In the genomic region with DNA sequence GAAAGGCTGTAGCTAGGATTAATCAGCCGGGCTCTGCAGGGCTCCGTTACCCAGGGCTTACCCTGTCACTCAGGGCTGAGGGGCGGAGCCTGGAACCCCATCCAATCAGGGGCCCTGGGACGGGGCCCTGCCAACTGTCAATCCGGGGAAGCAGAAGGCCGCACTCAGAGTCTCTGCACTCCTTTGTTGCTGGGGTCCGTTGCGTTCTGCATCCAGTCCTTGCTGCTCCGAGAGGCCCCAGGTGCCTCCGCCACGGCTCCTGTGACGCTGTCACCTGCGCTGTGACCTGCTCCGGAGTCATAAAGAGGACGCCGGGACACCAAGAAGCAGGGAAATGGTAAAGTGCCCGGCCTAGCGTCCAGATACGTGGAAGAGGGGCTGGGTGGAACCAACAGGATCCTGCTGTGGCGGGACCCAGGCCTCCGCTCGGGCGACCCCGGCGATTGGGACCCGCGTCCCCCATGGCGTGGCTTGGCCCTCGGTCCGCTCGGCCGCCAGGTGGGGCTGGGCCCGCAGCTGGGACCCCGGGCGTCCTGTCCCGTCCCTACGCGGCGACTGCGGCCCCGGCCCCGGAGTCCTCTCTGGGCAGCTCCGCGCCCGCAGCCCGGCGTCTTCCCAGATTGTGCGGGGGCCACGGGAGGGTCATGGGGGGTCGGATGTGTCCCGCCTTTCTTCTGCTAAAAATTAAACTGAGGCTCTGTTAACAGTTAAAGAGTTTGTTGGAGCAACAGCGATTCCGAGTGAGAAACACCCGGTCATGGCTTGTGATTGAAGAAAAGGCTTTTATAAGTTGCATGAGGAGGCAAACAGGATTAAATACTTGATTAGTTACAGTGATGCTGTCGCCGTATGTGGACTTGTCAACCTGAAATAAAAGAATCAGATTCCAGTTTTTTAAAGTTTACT, we compare ENCODE assay signal across 1 cellular context.
TF ChIP-seq lines count a peak whose summit lies in the region.

A gene (plus strand): TSS at position 133 of the 906 bp plus-strand sequence. CDS start 7,431 bp downstream, outside the sequence.

TF ChIP-seq in HepG2, 621 proteins besides CTCF, POLR2A, EP300 and RAD21 (continues in another document):
- TF ChIP-seq, protein P1, sequence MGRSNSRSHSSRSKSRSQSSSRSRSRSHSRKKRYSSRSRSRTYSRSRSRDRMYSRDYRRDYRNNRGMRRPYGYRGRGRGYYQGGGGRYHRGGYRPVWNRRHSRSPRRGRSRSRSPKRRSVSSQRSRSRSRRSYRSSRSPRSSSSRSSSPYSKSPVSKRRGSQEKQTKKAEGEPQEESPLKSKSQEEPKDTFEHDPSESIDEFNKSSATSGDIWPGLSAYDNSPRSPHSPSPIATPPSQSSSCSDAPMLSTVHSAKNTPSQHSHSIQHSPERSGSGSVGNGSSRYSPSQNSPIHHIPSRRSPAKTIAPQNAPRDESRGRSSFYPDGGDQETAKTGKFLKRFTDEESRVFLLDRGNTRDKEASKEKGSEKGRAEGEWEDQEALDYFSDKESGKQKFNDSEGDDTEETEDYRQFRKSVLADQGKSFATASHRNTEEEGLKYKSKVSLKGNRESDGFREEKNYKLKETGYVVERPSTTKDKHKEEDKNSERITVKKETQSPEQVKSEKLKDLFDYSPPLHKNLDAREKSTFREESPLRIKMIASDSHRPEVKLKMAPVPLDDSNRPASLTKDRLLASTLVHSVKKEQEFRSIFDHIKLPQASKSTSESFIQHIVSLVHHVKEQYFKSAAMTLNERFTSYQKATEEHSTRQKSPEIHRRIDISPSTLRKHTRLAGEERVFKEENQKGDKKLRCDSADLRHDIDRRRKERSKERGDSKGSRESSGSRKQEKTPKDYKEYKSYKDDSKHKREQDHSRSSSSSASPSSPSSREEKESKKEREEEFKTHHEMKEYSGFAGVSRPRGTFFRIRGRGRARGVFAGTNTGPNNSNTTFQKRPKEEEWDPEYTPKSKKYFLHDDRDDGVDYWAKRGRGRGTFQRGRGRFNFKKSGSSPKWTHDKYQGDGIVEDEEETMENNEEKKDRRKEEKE (IDR thresholded peaks at IDR 0.05): no peak
- TF ChIP-seq MEF2D (CRISPR knock-in tag; IDR thresholded peaks at IDR 0.05): no peak
- TF ChIP-seq ZNF782 (CRISPR knock-in tag; IDR thresholded peaks at IDR 0.05; ENCODE audit: borderline replicate concordance): no peak; the same call in 1 of the 2 replicates
- no peak for TF ChIP-seq ZNF382 (CRISPR knock-in tag; IDR thresholded peaks at IDR 0.05; ENCODE audit: borderline replicate concordance)
- TF ChIP-seq ZFP37 (CRISPR knock-in tag; IDR thresholded peaks at IDR 0.05; ENCODE audit: borderline replicate concordance): no peak
- TF ChIP-seq, protein P2, sequence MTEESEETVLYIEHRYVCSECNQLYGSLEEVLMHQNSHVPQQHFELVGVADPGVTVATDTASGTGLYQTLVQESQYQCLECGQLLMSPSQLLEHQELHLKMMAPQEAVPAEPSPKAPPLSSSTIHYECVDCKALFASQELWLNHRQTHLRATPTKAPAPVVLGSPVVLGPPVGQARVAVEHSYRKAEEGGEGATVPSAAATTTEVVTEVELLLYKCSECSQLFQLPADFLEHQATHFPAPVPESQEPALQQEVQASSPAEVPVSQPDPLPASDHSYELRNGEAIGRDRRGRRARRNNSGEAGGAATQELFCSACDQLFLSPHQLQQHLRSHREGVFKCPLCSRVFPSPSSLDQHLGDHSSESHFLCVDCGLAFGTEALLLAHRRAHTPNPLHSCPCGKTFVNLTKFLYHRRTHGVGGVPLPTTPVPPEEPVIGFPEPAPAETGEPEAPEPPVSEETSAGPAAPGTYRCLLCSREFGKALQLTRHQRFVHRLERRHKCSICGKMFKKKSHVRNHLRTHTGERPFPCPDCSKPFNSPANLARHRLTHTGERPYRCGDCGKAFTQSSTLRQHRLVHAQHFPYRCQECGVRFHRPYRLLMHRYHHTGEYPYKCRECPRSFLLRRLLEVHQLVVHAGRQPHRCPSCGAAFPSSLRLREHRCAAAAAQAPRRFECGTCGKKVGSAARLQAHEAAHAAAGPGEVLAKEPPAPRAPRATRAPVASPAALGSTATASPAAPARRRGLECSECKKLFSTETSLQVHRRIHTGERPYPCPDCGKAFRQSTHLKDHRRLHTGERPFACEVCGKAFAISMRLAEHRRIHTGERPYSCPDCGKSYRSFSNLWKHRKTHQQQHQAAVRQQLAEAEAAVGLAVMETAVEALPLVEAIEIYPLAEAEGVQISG (CRISPR knock-in tag; IDR thresholded peaks at IDR 0.05): peak; percentile 94
- TF ChIP-seq, protein P3, sequence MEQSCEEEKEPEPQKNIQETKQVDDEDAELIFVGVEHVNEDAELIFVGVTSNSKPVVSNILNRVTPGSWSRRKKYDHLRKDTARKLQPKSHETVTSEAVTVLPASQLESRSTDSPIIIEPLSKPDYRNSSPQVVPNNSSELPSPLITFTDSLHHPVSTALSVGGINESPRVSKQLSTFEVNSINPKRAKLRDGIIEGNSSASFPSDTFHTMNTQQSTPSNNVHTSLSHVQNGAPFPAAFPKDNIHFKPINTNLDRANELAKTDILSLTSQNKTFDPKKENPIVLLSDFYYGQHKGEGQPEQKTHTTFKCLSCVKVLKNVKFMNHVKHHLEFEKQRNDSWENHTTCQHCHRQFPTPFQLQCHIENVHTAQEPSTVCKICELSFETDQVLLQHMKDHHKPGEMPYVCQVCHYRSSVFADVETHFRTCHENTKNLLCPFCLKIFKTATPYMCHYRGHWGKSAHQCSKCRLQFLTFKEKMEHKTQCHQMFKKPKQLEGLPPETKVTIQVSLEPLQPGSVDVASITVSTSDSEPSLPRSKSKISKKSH (CRISPR knock-in tag; IDR thresholded peaks at IDR 0.05; ENCODE audit: borderline replicate concordance): peak; percentile 45; the same call in 1 of the 2 replicates
- TF ChIP-seq NFE2L1 (CRISPR knock-in tag; IDR thresholded peaks at IDR 0.05; ENCODE audit: borderline replicate concordance): peak; percentile 67; the same call in 1 of the 2 replicates
- no peak for TF ChIP-seq GPN1 (CRISPR knock-in tag; IDR thresholded peaks at IDR 0.05; ENCODE audit: borderline replicate concordance)
- TF ChIP-seq RFX5 (IDR thresholded peaks at IDR 0.05; ENCODE audit: low read depth, low read length): no peak
- TF ChIP-seq MBNL3 (CRISPR knock-in tag; conservative IDR thresholded peaks at IDR 0.05): no peak
- TF ChIP-seq, protein P4, sequence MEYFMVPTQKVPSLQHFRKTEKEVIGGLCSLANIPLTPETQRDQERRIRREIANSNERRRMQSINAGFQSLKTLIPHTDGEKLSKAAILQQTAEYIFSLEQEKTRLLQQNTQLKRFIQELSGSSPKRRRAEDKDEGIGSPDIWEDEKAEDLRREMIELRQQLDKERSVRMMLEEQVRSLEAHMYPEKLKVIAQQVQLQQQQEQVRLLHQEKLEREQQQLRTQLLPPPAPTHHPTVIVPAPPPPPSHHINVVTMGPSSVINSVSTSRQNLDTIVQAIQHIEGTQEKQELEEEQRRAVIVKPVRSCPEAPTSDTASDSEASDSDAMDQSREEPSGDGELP (IDR thresholded peaks at IDR 0.05; ENCODE audit: borderline replicate concordance, low read depth): no peak
- TF ChIP-seq, protein P5, sequence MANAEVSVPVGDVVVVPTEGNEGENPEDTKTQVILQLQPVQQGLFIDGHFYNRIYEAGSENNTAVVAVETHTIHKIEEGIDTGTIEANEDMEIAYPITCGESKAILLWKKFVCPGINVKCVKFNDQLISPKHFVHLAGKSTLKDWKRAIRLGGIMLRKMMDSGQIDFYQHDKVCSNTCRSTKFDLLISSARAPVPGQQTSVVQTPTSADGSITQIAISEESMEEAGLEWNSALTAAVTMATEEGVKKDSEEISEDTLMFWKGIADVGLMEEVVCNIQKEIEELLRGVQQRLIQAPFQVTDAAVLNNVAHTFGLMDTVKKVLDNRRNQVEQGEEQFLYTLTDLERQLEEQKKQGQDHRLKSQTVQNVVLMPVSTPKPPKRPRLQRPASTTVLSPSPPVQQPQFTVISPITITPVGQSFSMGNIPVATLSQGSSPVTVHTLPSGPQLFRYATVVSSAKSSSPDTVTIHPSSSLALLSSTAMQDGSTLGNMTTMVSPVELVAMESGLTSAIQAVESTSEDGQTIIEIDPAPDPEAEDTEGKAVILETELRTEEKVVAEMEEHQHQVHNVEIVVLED (CRISPR knock-in tag; IDR thresholded peaks at IDR 0.05; ENCODE audit: borderline replicate concordance): no peak; the same call in 1 of the 2 replicates
- TF ChIP-seq, protein P6, sequence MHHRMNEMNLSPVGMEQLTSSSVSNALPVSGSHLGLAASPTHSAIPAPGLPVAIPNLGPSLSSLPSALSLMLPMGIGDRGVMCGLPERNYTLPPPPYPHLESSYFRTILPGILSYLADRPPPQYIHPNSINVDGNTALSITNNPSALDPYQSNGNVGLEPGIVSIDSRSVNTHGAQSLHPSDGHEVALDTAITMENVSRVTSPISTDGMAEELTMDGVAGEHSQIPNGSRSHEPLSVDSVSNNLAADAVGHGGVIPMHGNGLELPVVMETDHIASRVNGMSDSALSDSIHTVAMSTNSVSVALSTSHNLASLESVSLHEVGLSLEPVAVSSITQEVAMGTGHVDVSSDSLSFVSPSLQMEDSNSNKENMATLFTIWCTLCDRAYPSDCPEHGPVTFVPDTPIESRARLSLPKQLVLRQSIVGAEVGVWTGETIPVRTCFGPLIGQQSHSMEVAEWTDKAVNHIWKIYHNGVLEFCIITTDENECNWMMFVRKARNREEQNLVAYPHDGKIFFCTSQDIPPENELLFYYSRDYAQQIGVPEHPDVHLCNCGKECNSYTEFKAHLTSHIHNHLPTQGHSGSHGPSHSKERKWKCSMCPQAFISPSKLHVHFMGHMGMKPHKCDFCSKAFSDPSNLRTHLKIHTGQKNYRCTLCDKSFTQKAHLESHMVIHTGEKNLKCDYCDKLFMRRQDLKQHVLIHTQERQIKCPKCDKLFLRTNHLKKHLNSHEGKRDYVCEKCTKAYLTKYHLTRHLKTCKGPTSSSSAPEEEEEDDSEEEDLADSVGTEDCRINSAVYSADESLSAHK (CRISPR knock-in tag; IDR thresholded peaks at IDR 0.05; ENCODE audit: borderline replicate concordance): no peak
- peak; percentile 41; the same call in 1 of the 2 replicates for TF ChIP-seq ZNF292 (CRISPR knock-in tag; IDR thresholded peaks at IDR 0.05; ENCODE audit: borderline replicate concordance, low read depth)
- TF ChIP-seq RNF2 (conservative IDR thresholded peaks at IDR 0.05; ENCODE audit: low read depth): no peak
- peak; percentile 61 for TF ChIP-seq RBFOX2 (IDR thresholded peaks at IDR 0.05; ENCODE audit: low read depth, low read length)
- TF ChIP-seq, protein P7, sequence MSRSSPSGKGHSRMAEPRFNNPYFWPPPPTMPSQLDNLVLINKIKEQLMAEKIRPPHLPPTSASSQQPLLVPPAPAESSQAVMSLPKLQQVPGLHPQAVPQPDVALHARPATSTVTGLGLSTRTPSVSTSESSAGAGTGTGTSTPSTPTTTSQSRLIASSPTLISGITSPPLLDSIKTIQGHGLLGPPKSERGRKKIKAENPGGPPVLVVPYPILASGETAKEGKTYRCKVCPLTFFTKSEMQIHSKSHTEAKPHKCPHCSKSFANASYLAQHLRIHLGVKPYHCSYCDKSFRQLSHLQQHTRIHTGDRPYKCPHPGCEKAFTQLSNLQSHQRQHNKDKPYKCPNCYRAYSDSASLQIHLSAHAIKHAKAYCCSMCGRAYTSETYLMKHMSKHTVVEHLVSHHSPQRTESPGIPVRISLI (CRISPR knock-in tag; IDR thresholded peaks at IDR 0.05; ENCODE audit: borderline replicate concordance): peak; percentile 20; the same call in 1 of the 2 replicates
- TF ChIP-seq ZNF543 (CRISPR knock-in tag; IDR thresholded peaks at IDR 0.05): peak; percentile 46; the same call in 1 of the 2 replicates
- TF ChIP-seq CHCHD3 (CRISPR knock-in tag; IDR thresholded peaks at IDR 0.05): no peak
- TF ChIP-seq SIX1 (CRISPR knock-in tag; IDR thresholded peaks at IDR 0.05; ENCODE audit: borderline replicate concordance): 0 out of 2 replicates have a peak, but pooled peaks have one; percentile 18
- peak; percentile 52; the same call in 1 of the 2 replicates for TF ChIP-seq ZNF264 (CRISPR knock-in tag; IDR thresholded peaks at IDR 0.05)
- TF ChIP-seq, protein P8, sequence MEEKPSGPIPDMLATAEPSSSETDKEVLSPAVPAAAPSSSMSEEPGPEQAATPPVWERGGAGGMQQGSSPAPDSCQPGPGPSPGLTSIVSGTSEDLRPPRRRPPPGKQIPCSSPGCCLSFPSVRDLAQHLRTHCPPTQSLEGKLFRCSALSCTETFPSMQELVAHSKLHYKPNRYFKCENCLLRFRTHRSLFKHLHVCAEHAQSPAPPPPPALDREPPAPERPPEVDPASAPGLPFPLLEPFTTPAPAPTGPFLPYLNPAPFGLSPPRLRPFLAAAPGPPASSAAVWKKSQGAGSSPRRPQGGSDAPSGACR (CRISPR knock-in tag; IDR thresholded peaks at IDR 0.05): no peak
- no peak for TF ChIP-seq ZBTB3 (CRISPR knock-in tag; IDR thresholded peaks at IDR 0.05; ENCODE audit: borderline replicate concordance, low read depth)
- TF ChIP-seq ZSCAN30 (CRISPR knock-in tag; IDR thresholded peaks at IDR 0.05): no peak
- TF ChIP-seq, protein P9, sequence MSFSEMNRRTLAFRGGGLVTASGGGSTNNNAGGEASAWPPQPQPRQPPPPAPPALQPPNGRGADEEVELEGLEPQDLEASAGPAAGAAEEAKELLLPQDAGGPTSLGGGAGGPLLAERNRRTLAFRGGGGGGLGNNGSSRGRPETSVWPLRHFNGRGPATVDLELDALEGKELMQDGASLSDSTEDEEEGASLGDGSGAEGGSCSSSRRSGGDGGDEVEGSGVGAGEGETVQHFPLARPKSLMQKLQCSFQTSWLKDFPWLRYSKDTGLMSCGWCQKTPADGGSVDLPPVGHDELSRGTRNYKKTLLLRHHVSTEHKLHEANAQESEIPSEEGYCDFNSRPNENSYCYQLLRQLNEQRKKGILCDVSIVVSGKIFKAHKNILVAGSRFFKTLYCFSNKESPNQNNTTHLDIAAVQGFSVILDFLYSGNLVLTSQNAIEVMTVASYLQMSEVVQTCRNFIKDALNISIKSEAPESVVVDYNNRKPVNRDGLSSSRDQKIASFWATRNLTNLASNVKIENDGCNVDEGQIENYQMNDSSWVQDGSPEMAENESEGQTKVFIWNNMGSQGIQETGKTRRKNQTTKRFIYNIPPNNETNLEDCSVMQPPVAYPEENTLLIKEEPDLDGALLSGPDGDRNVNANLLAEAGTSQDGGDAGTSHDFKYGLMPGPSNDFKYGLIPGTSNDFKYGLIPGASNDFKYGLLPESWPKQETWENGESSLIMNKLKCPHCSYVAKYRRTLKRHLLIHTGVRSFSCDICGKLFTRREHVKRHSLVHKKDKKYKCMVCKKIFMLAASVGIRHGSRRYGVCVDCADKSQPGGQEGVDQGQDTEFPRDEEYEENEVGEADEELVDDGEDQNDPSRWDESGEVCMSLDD (CRISPR knock-in tag; IDR thresholded peaks at IDR 0.05; ENCODE audit: borderline replicate concordance): no peak
- no peak for TF ChIP-seq ELF4 (CRISPR knock-in tag; IDR thresholded peaks at IDR 0.05; ENCODE audit: borderline replicate concordance)
- TF ChIP-seq KDM1A (CRISPR knock-in tag; IDR thresholded peaks at IDR 0.05): no peak
- TF ChIP-seq ZNF567 (CRISPR knock-in tag; IDR thresholded peaks at IDR 0.05; ENCODE audit: borderline replicate concordance): no peak
- no peak for TF ChIP-seq RBM22 (optimal IDR thresholded peaks at IDR 0.05; ENCODE audit: low read length)
- TF ChIP-seq ISL2 (CRISPR knock-in tag; IDR thresholded peaks at IDR 0.05): 0 out of 2 replicates have a peak, but pooled peaks have one; percentile 24
- no peak for TF ChIP-seq ZNF703 (CRISPR knock-in tag; IDR thresholded peaks at IDR 0.05; ENCODE audit: borderline replicate concordance)
- no peak for TF ChIP-seq ZNF670 (CRISPR knock-in tag; IDR thresholded peaks at IDR 0.05; ENCODE audit: borderline replicate concordance)
